ENCODE assay signal across 23 cellular contexts in the genomic region with DNA sequence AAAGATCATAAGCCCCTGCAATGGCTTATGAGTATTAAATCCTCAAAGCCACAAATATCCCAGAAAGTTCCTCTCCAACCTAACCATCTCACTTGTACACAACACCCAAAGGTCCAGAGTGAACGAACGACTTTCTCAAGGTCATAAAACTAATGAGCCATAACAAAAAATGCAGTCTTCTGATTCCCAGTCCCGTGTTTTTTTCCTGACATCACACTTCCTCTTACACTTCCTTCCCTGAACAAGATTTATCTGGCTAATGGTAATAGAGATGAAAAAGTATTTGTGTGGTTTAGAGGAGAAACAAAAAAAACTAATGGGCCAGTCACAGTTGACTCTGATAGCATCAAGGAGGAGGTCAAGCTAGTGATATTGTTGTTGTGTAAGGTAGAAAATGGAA.
DNase-seq lines count a peak whose midpoint lies in the region; ATAC-seq, FAIRE-seq and TF ChIP-seq lines count a peak whose summit lies in the region.
"Had no signal": no experiment of that assay in that cellular context is flagged by ENCODE, and none has a peak within 500 bp of the region (broad histone marks: within the 10 kb centered on the region; RNA-seq: fewer than 3 reads in every experiment).

No MANE protein-coding gene starts in this region.

- no peaks in the 10 kb centered on the region for H3K79me2 ChIP-seq in keratinocyte (ENCODE audit: control insufficient read depth, insufficient read depth, low read length)

- H3K27ac Mint-ChIP-seq in Caco-2 (ENCODE audit: unreplicated experiment), result no peak overlapping the region
- H3K27ac Mint-ChIP-seq: activated CD4-positive, alpha-beta T cell treated with anti-CD3 and anti-CD28 coated beads, Interleukin-2, amount 10 ng/mL, durations not matched to agents 24 days and 14 days; CD8-positive, alpha-beta memory T cell; H9; stimulated activated naive B cell treated with anti-CD40 and anti-IgM and Interleukin-4, amounts not matched to agents 10 μg/mL and 1 μg/mL and 100 μg/mL, for 72 hours had no signal

- POLR2A ChIA-PET in Caco-2 (lab: Charles Lee), result no interaction called here

- H3K36me3 Mint-ChIP-seq in Caco-2 (ENCODE audit: insufficient read depth, unreplicated experiment), result no peaks in the 10 kb centered on the region
- H3K36me3 Mint-ChIP-seq: CD8-positive, alpha-beta memory T cell; stimulated activated naive B cell treated with anti-CD40 and anti-IgM and Interleukin-4, amounts not matched to agents 10 μg/mL and 1 μg/mL and 100 μg/mL, for 72 hours had no signal

- dilution Hi-C loops in keratinocyte (cut with MboI; ENCODE audit: extremely low pct_ligation_motif_present, low sequenced_read_pairs), result no loop called here

- intact Hi-C loops in Caco-2 (cut with micrococcal nuclease; ENCODE audit: unreplicated experiment), result no loop called here

- H3K9me1 ChIP-seq in keratinocyte (ENCODE audit: control insufficient read depth, extremely low read depth, insufficient read depth, low read length), result no peaks in the 10 kb centered on the region

- peak; percentile 50 for DNase-seq in NCI-H146 treated with DMSO at 0.1 percent for 48 hours (lab: John Stamatoyannopoulos, UW; ENCODE audit: unreplicated experiment)
- no peak for DNase-seq in NCI-H146 (lab: John Stamatoyannopoulos, UW)
- no peak for DNase-seq in keratinocyte (ENCODE audit: low read depth, low spot score)
- DNase-seq in stromal cell of bone marrow (ENCODE audit: low read depth), result peak; percentile 5
- no peak for DNase-seq in Caco-2
- DNase-seq in D341Med (ENCODE audit: low spot score), result no peak
- DNase-seq: activated CD4-positive, alpha-beta T cell treated with anti-CD3 and anti-CD28 coated beads, Interleukin-2, amount 10 ng/mL, durations not matched to agents 24 days and 14 days; activated CD8-positive, alpha-beta memory T cell treated with anti-CD3 and anti-CD28 coated beads, Interleukin-2, amount 50 U/mL, for 4 hours; activated gamma-delta T cell; amygdala; CD8-positive, alpha-beta memory T cell; effector memory CD4-positive, alpha-beta T cell; H9; islet precursor cell; MV-4-11; NCI-H2171; retina; stimulated activated naive B cell treated with anti-CD40 and anti-IgM and Interleukin-4, amounts not matched to agents 10 μg/mL and 1 μg/mL and 100 μg/mL, for 72 hours; SW 1271 had no signal

- H3K9me3 ChIP-seq in keratinocyte (ENCODE audit: control insufficient read depth, low read depth, low read length) (no peaks in the 10 kb centered on the region), Caco-2 (no peaks in the 10 kb centered on the region)
- H3K9me3 ChIP-seq: tibial nerve had no signal

- H3K36me3 ChIP-seq in keratinocyte (ENCODE audit: control insufficient read depth in 2 of 2, extremely low read depth in 1 of 2, insufficient read depth in 2 of 2, low read length in 2 of 2) (no peaks in the 10 kb centered on the region), Caco-2 (ENCODE audit: control insufficient read depth, insufficient read depth, low read length) (no peaks in the 10 kb centered on the region)
- H3K36me3 ChIP-seq: tibial nerve had no signal

- ATAC-seq in SK-N-SH treated with all-trans-retinoic acid at 6 μM for 48 hours (peak; percentile 43), HG03025 (IDR thresholded peaks at IDR 0.05; ENCODE audit: low FRiP score, unreplicated experiment) (no peak)
- ATAC-seq: K562; stimulated activated naive B cell treated with anti-CD40 and anti-IgM and Interleukin-4, amounts not matched to agents 10 μg/mL and 1 μg/mL and 100 μg/mL, for 72 hours had no signal

- H3K9me3 Mint-ChIP-seq in Caco-2 (ENCODE audit: unreplicated experiment), result no peaks in the 10 kb centered on the region
- H3K9me3 Mint-ChIP-seq: activated CD4-positive, alpha-beta T cell treated with anti-CD3 and anti-CD28 coated beads, Interleukin-2, amount 10 ng/mL, durations not matched to agents 24 days and 14 days; CD8-positive, alpha-beta memory T cell; stimulated activated naive B cell treated with anti-CD40 and anti-IgM and Interleukin-4, amounts not matched to agents 10 μg/mL and 1 μg/mL and 100 μg/mL, for 72 hours had no signal

- CTCF ChIA-PET in Caco-2 (lab: Charles Lee), result no interaction called here

- no peaks in the 10 kb centered on the region for H4K20me1 ChIP-seq in keratinocyte (ENCODE audit: control insufficient read depth, extremely low read depth, insufficient read depth, low read length)

- H3K4me3 ChIP-seq in keratinocyte (ENCODE audit: control insufficient read depth in 2 of 3, extremely low read depth in 1 of 3, insufficient read depth in 2 of 3, low read depth in 1 of 3, low read length in 3 of 3) (no peak overlapping the region), Caco-2 (ENCODE audit: low read depth, low read length) (no peak overlapping the region)
- H3K4me3 ChIP-seq: K562, tibial nerve had no signal

- no peak overlapping the region for H3K27ac ChIP-seq in keratinocyte (ENCODE audit: control insufficient read depth, insufficient read depth, low read length)
- H3K27ac ChIP-seq: tibial nerve had no signal

- BruUV-seq in Caco-2 (replicated peaks; lab: Mats Ljungman, UMichigan), result no TSS peak

- FAIRE-seq in keratinocyte (lab: Jason Lieb, UNC), result no peak
- FAIRE-seq: K562 had no signal

- no peaks in the 10 kb centered on the region for H3K4me1 Mint-ChIP-seq in Caco-2 (ENCODE audit: low read depth, unreplicated experiment)

- no peaks in the 10 kb centered on the region for H3K4me1 ChIP-seq in keratinocyte (ENCODE audit: control insufficient read depth, extremely low read depth, insufficient read depth, low read length)
- H3K4me1 ChIP-seq in Caco-2, result no peaks in the 10 kb centered on the region
- H3K4me1 ChIP-seq: tibial nerve had no signal

- H3K27me3 Mint-ChIP-seq in Caco-2 (ENCODE audit: insufficient read depth, unreplicated experiment), result no peaks in the 10 kb centered on the region
- H3K27me3 Mint-ChIP-seq: activated CD4-positive, alpha-beta T cell treated with anti-CD3 and anti-CD28 coated beads, Interleukin-2, amount 10 ng/mL, durations not matched to agents 24 days and 14 days had no signal

- peak overlapping the region; percentile 16 for H3K4me2 ChIP-seq in keratinocyte (ENCODE audit: control insufficient read depth, extremely low read depth, insufficient read depth, low read depth, low read length)

- no peak overlapping the region for H2AFZ ChIP-seq in keratinocyte (ENCODE audit: control insufficient read depth, low read length)

- H3K27me3 ChIP-seq in keratinocyte (ENCODE audit: control insufficient read depth, extremely low read depth, insufficient read depth, low read length) (no peaks in the 10 kb centered on the region), Caco-2 (replicated peaks; ENCODE audit: control insufficient read depth, insufficient read depth, low read length) (no peaks in the 10 kb centered on the region)
- H3K27me3 ChIP-seq: tibial nerve had no signal

- TF ChIP-seq CTCF in keratinocyte (optimal IDR thresholded peaks at IDR 0.05 in 1 of 3, IDR thresholded peaks at IDR 0.05 in 1 of 3, conservative IDR thresholded peaks at IDR 0.05 in 1 of 3; ENCODE audit: extremely low read depth in 1 of 3, insufficient read depth in 2 of 3, low read length in 3 of 3) (no peak), Caco-2 (IDR thresholded peaks at IDR 0.05; ENCODE audit: insufficient read depth in 1 of 2, low read depth in 1 of 2, low read length in 1 of 2, severe bottlenecking in 1 of 2, unreplicated experiment in 1 of 2) (no peak)

- no peak overlapping the region for H3K4me3 Mint-ChIP-seq in Caco-2 (ENCODE audit: unreplicated experiment)
- H3K4me3 Mint-ChIP-seq: activated CD4-positive, alpha-beta T cell treated with anti-CD3 and anti-CD28 coated beads, Interleukin-2, amount 10 ng/mL, durations not matched to agents 24 days and 14 days; CD8-positive, alpha-beta memory T cell; H9; stimulated activated naive B cell treated with anti-CD40 and anti-IgM and Interleukin-4, amounts not matched to agents 10 μg/mL and 1 μg/mL and 100 μg/mL, for 72 hours had no signal

- no peak overlapping the region for H3K9ac ChIP-seq in keratinocyte (ENCODE audit: control insufficient read depth, extremely low read depth, insufficient read depth, low read length)

TF ChIP-seq in SK-N-SH treated with all-trans-retinoic acid at 6 μM for 48 hours, 23 proteins besides CTCF, POLR2A, EP300 and RAD21:
- TF ChIP-seq PPARA (CRISPR knock-in tag; IDR thresholded peaks at IDR 0.05; ENCODE audit: borderline replicate concordance) (no peak), ISL1 (CRISPR knock-in tag; IDR thresholded peaks at IDR 0.05) (peak; percentile 33; the same call in 1 of the 2 replicates)
- TF ChIP-seq, protein P1, sequence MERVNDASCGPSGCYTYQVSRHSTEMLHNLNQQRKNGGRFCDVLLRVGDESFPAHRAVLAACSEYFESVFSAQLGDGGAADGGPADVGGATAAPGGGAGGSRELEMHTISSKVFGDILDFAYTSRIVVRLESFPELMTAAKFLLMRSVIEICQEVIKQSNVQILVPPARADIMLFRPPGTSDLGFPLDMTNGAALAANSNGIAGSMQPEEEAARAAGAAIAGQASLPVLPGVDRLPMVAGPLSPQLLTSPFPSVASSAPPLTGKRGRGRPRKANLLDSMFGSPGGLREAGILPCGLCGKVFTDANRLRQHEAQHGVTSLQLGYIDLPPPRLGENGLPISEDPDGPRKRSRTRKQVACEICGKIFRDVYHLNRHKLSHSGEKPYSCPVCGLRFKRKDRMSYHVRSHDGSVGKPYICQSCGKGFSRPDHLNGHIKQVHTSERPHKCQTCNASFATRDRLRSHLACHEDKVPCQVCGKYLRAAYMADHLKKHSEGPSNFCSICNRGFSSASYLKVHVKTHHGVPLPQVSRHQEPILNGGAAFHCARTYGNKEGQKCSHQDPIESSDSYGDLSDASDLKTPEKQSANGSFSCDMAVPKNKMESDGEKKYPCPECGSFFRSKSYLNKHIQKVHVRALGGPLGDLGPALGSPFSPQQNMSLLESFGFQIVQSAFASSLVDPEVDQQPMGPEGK (CRISPR knock-in tag; IDR thresholded peaks at IDR 0.05; ENCODE audit: borderline replicate concordance), result 0 out of 2 replicates have a peak, but pooled peaks have one; percentile 14

Comparison
In these comparisons a context has a peak if more than half of its experiments do, and no peak if none do; other contexts are left out.
1. DNase-seq: peak in NCI-H146 treated with DMSO at 0.1 percent for 48 hours (single experiment) and stromal cell of bone marrow (single experiment); none in NCI-H146 (single experiment), keratinocyte (single experiment), Caco-2 (0 of 2) and D341Med (single experiment).